In the genomic region with DNA sequence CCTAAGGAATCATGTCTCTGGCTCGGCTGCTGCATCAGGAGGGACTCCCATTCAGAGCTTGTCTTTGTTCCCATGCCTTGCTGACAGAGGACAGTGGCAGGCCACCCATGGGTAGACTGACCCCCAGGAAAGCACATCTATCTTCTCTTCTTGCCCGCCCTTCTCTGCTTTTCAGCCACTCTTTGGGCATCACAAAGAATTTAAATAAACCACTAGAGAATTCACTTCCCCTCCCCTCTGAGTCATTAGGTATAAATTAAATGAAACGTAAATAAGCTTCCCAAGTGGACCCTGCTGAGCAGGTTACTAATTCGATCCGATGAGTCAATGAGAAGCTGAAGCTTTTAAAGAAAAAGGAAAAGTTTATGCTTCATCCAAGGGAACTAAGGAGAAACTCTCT, we compare ENCODE assay signal across 19 cellular contexts.
DNase-seq lines count a peak whose midpoint lies in the region; ATAC-seq and TF ChIP-seq lines count a peak whose summit lies in the region.
"Had no signal": no experiment of that assay in that cellular context is flagged by ENCODE, and none has a peak within 500 bp of the region (broad histone marks: within the 10 kb centered on the region; RNA-seq: fewer than 3 reads in every experiment).

No MANE protein-coding gene starts in this region.

- H3K36me3 ChIP-seq in A673 (ENCODE audit: insufficient read depth, low read length, poor library complexity, severe bottlenecking) (no peaks in the 10 kb centered on the region), PC-3 (ENCODE audit: low read depth, low read length) (no peaks in the 10 kb centered on the region)
- H3K36me3 ChIP-seq: brain microvascular endothelial cell, suprapubic skin had no signal

- no peaks in the 10 kb centered on the region for H3K36me3 Mint-ChIP-seq in activated CD8-positive, alpha-beta memory T cell treated with anti-CD3 and anti-CD28 coated beads, Interleukin-2, amount 10 ng/mL, durations not matched to agents 7 days and 5 days
- H3K36me3 Mint-ChIP-seq: activated naive CD4-positive, alpha-beta T cell treated with anti-CD3 and anti-CD28 coated beads, Interleukin-2, amount 10 ng/mL, durations not matched to agents 7 days and 5 days had no signal

- H2AFZ ChIP-seq in PC-3 (ENCODE audit: low read length): no peak overlapping the region

- no peaks in the 10 kb centered on the region for H4K20me1 ChIP-seq in PC-3 (ENCODE audit: low read length)

- no peaks in the 10 kb centered on the region for H3K9me2 ChIP-seq in PC-3 (replicated peaks; ENCODE audit: low read length)

- intact Hi-C loops in A673 (cut with micrococcal nuclease; ENCODE audit: unreplicated experiment): no loop called here
- intact Hi-C loops in PC-3 (cut with micrococcal nuclease): no loop called here
- intact Hi-C loops in right cardiac atrium (cut with DNase I): no loop called here

- POLR2A ChIA-PET in A673 (lab: Charles Lee; ENCODE audit: low non-redundant PET) (no interaction called here), PC-3 (lab: Charles Lee; ENCODE audit: unreplicated experiment) (no interaction called here)

- DNase-seq in A673 (ENCODE audit: low spot score) (peak; percentile 61), ELR (ENCODE audit: low read depth) (peak; percentile 54), PC-3 (peak; percentile 83), right cardiac atrium (no peak)
- no peak for DNase-seq in activated CD8-positive, alpha-beta memory T cell treated with anti-CD3 and anti-CD28 coated beads, Interleukin-2, amount 10 ng/mL, durations not matched to agents 7 days and 5 days
- DNase-seq: activated CD4-positive, alpha-beta T cell treated with anti-CD3 and anti-CD28 coated beads for 4 hours; activated naive CD4-positive, alpha-beta T cell treated with anti-CD3 and anti-CD28 coated beads, Interleukin-2, amount 10 ng/mL, durations not matched to agents 7 days and 5 days; activated T-cell treated with anti-CD3 and anti-CD28 coated beads for 4 hours; AML-193; brain microvascular endothelial cell; HCEC 1CT; KBM-7; NCI-H1105 treated with DMSO at 0.1 percent for 48 hours; stimulated activated CD4-positive, alpha-beta T cell treated with anti-CD3 and anti-CD28 coated beads, Interleukin-2, amount 100 ng/mL, for 24 hours had no signal

- peak overlapping the region; percentile 57; the same call in 1 of the 2 replicates for H3K4me2 ChIP-seq in PC-3 (ENCODE audit: low read length)

- no peaks in the 10 kb centered on the region for H3K9me3 Mint-ChIP-seq in activated CD8-positive, alpha-beta memory T cell treated with anti-CD3 and anti-CD28 coated beads, Interleukin-2, amount 10 ng/mL, durations not matched to agents 7 days and 5 days (ENCODE audit: low read depth)

- no peak overlapping the region for H3K27ac Mint-ChIP-seq in activated CD8-positive, alpha-beta memory T cell treated with anti-CD3 and anti-CD28 coated beads, Interleukin-2, amount 10 ng/mL, durations not matched to agents 7 days and 5 days
- H3K27ac Mint-ChIP-seq: activated naive CD4-positive, alpha-beta T cell treated with anti-CD3 and anti-CD28 coated beads, Interleukin-2, amount 10 ng/mL, durations not matched to agents 7 days and 5 days had no signal

- H3K4me1 Mint-ChIP-seq in activated CD8-positive, alpha-beta memory T cell treated with anti-CD3 and anti-CD28 coated beads, Interleukin-2, amount 10 ng/mL, durations not matched to agents 7 days and 5 days: no peaks in the 10 kb centered on the region
- H3K4me1 Mint-ChIP-seq: activated naive CD4-positive, alpha-beta T cell treated with anti-CD3 and anti-CD28 coated beads, Interleukin-2, amount 10 ng/mL, durations not matched to agents 7 days and 5 days had no signal

- H3K9ac ChIP-seq in PC-3 (ENCODE audit: low read length): no peak overlapping the region

- ATAC-seq in PC-3: no peak
- ATAC-seq in esophagus mucosa: peak; percentile 54
- ATAC-seq in activated CD8-positive, alpha-beta memory T cell treated with anti-CD3 and anti-CD28 coated beads, Interleukin-2, amount 10 ng/mL, durations not matched to agents 7 days and 5 days: no peak
- ATAC-seq in HG02798 (IDR thresholded peaks at IDR 0.05; ENCODE audit: poor library complexity, unreplicated experiment): no peak
- ATAC-seq in HG03354 (IDR thresholded peaks at IDR 0.05; ENCODE audit: poor library complexity, severe bottlenecking, unreplicated experiment): no peak
- ATAC-seq in right cardiac atrium: no peak
- ATAC-seq: sciatic nerve had no signal

- H3K9me3 ChIP-seq in A673 (ENCODE audit: low read depth, low read length, poor library complexity, severe bottlenecking): no peaks in the 10 kb centered on the region
- H3K9me3 ChIP-seq in PC-3 (ENCODE audit: low read length): no peaks in the 10 kb centered on the region
- H3K9me3 ChIP-seq in right cardiac atrium (ENCODE audit: control insufficient read depth, low read length): no peaks in the 10 kb centered on the region
- H3K9me3 ChIP-seq: suprapubic skin had no signal

- 40% methylated on average over 5 of the region's 5 CpGs for WGBS in right cardiac atrium

- H3K27me3 Mint-ChIP-seq in activated CD8-positive, alpha-beta memory T cell treated with anti-CD3 and anti-CD28 coated beads, Interleukin-2, amount 10 ng/mL, durations not matched to agents 7 days and 5 days: no peaks in the 10 kb centered on the region

- TF ChIP-seq CTCF in A673 (conservative IDR thresholded peaks at IDR 0.05; ENCODE audit: low read depth, low read length) (no peak), PC-3 (conservative IDR thresholded peaks at IDR 0.05; ENCODE audit: low read depth, low read length) (no peak)

- no peaks in the 10 kb centered on the region for H3F3A ChIP-seq in PC-3 (ENCODE audit: low read length, unreplicated experiment)

- BruUV-seq in A673 (replicated peaks; lab: Mats Ljungman, UMichigan) (no TSS peak), PC-3 (replicated peaks; lab: Mats Ljungman, UMichigan) (no TSS peak)

- H3K79me2 ChIP-seq in PC-3 (ENCODE audit: low read length): no peaks in the 10 kb centered on the region

- no peaks in the 10 kb centered on the region for H3K27me3 ChIP-seq in A673 (replicated peaks; ENCODE audit: insufficient read depth, low read depth, low read length, poor library complexity)
- no peaks in the 10 kb centered on the region for H3K27me3 ChIP-seq in PC-3 (ENCODE audit: low read length)
- no peaks in the 10 kb centered on the region for H3K27me3 ChIP-seq in right cardiac atrium (ENCODE audit: control insufficient read depth, insufficient read depth)
- H3K27me3 ChIP-seq: brain microvascular endothelial cell, suprapubic skin had no signal

- H3K4me3 Mint-ChIP-seq in activated CD8-positive, alpha-beta memory T cell treated with anti-CD3 and anti-CD28 coated beads, Interleukin-2, amount 10 ng/mL, durations not matched to agents 7 days and 5 days: no peak overlapping the region
- H3K4me3 Mint-ChIP-seq: activated naive CD4-positive, alpha-beta T cell treated with anti-CD3 and anti-CD28 coated beads, Interleukin-2, amount 10 ng/mL, durations not matched to agents 7 days and 5 days had no signal

- CTCF ChIA-PET in A673 (lab: Charles Lee) (no interaction called here), PC-3 (lab: Charles Lee) (no interaction called here)
- CTCF ChIA-PET in activated CD8-positive, alpha-beta memory T cell treated with anti-CD3 and anti-CD28 coated beads, Interleukin-2, amount 10 ng/mL, durations not matched to agents 7 days and 5 days (lab: Charles Lee): no interaction called here

- H3K4me3 ChIP-seq in A673 (ENCODE audit: low read depth, low read length, poor library complexity, severe bottlenecking) (no peak overlapping the region), PC-3 (ENCODE audit: low read length) (no peak overlapping the region), right cardiac atrium (ENCODE audit: low read length) (no peak overlapping the region)
- H3K4me3 ChIP-seq: suprapubic skin had no signal

- H3K27ac ChIP-seq in A673 (ENCODE audit: low read depth, low read length, poor library complexity, severe bottlenecking) (no peak overlapping the region), PC-3 (ENCODE audit: low read length) (peak overlapping the region; percentile 50), right cardiac atrium (ENCODE audit: low read length) (no peak overlapping the region)
- H3K27ac ChIP-seq: brain microvascular endothelial cell, suprapubic skin had no signal

- H3K4me1 ChIP-seq in A673 (ENCODE audit: insufficient read depth, low read length, poor library complexity, severe bottlenecking): peaks cover 8% of the 10 kb centered on the region
- peaks cover 13% of the 10 kb centered on the region; the same call in 1 of the 2 replicates for H3K4me1 ChIP-seq in PC-3 (ENCODE audit: insufficient read depth, low read length)
- no peaks in the 10 kb centered on the region for H3K4me1 ChIP-seq in right cardiac atrium (ENCODE audit: control insufficient read depth, insufficient read depth, low read length)
- H3K4me1 ChIP-seq: suprapubic skin had no signal

Comparison
In these comparisons a context has a peak if more than half of its experiments do, and no peak if none do; other contexts are left out.
1. DNase-seq: peak in A673 (single experiment), ELR (single experiment) and PC-3 (single experiment); none in activated CD8-positive, alpha-beta memory T cell treated with anti-CD3 and anti-CD28 coated beads, Interleukin-2, amount 10 ng/mL, durations not matched to agents 7 days and 5 days (single experiment) and right cardiac atrium (0 of 3).